Comparison of ENCODE assay signal across 9 cellular contexts in the genomic region with DNA sequence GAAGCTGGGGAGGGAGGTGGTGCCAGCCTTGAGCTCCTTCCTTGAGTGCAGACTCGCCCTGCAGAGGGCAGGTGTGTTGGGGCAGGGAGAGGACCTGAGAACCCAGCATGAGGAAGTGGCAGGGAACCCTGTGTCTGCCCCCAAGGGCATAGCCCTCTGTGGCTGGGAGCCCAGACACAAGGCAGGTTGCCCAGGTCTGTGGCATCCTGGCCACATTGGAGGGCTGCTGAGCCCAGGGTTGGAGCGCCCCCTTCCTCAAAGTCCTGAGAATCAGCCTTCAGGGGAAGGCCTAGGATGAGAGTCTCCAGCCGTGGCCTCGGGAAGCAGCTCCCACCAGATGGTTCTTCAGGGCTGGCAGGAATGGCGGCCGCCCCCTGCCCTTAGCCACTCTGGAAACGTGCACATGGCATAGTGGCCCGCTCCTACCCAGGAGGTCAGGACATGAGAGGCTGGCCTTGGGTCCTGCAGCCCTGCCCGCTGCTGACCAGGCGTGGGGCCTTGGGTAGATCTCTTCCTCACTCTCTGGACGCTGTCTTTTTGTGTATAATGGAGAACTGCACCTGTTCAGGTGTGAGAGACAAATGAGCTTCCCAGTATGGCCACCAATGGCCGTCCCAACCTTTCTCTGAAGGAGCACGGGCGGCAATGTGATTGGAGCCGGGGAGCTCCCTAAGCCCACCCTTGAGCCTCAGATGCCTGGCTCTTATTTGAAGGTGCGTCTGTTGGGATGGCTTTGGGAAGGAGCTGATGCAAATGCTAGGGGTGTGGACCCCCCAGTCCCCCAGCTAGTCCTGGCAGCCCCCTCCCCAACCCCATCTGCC. TPM values are rescaled to one million over a fixed set of nuclear protein-coding genes. Genes with fewer than 3 reads are reported as not detected.
DNase-seq lines count a peak whose midpoint lies in the region; ATAC-seq, FAIRE-seq and TF ChIP-seq lines count a peak whose summit lies in the region.
"Had no signal": no experiment of that assay in that cellular context is flagged by ENCODE, and none has a peak within 500 bp of the region (broad histone marks: within the 10 kb centered on the region; RNA-seq: fewer than 3 reads in every experiment).

No MANE protein-coding gene starts in this region.

- peak; percentile 43 for DNase-seq in activated CD4-positive, alpha-beta T cell treated with anti-CD3 and anti-CD28 coated beads for 36 hours
- DNase-seq in activated CD4-positive, alpha-beta T cell treated with anti-CD3 and anti-CD28 coated beads, Interleukin-2, amount 50 U/mL, for 4 hours, result no peak
- DNase-seq in NB4 (ENCODE audit: low read depth), result peak; percentile 42
- DNase-seq in choroid plexus epithelial cell (ENCODE audit: low read depth), result no peak
- peak; percentile 78 to 87 (median 82) for DNase-seq in pancreas
- no peak for DNase-seq in amygdala (lab: John Stamatoyannopoulos, UW)
- DNase-seq in uterus, result no peak
- DNase-seq in NCI-H510A (lab: John Stamatoyannopoulos, UW), result no peak

- 66 to 72% methylated on average over 16 of the region's 16 CpGs for WGBS in pancreas, 2 donors

- peak overlapping the region; percentile 48 to 57 (median 50) for H3K27ac ChIP-seq in pancreas
- no peak overlapping the region for H3K27ac ChIP-seq in uterus

- TF ChIP-seq CTCF in NB4 (IDR thresholded peaks at IDR 0.05; ENCODE audit: low read depth, low read length) (peak; percentile 25), choroid plexus epithelial cell (conservative IDR thresholded peaks at IDR 0.05; ENCODE audit: low read depth, low read length) (peak; percentile 25), pancreas (IDR thresholded peaks at IDR 0.05) (no peak), uterus (IDR thresholded peaks at IDR 0.05) (no peak)

- no peak overlapping the region for H3K4me3 Mint-ChIP-seq in activated CD4-positive, alpha-beta T cell treated with anti-CD3 and anti-CD28 coated beads for 36 hours

- no peaks in the 10 kb centered on the region for H3K9me3 Mint-ChIP-seq in activated CD4-positive, alpha-beta T cell treated with anti-CD3 and anti-CD28 coated beads for 36 hours (ENCODE audit: low read depth)

- no peaks in the 10 kb centered on the region for H3K9me3 ChIP-seq in pancreas
- H3K9me3 ChIP-seq in uterus, result no peaks in the 10 kb centered on the region

- no peak for ATAC-seq in activated CD4-positive, alpha-beta T cell treated with anti-CD3 and anti-CD28 coated beads for 36 hours
- ATAC-seq in pancreas, result peak; percentile 13 to 72 (median 46)

- FAIRE-seq in pancreas (lab: Jason Lieb, UNC), result no peak

- CTCF ChIA-PET in activated CD4-positive, alpha-beta T cell treated with anti-CD3 and anti-CD28 coated beads for 36 hours (lab: Charles Lee), result interaction anchor here (0.7 to 15.7 kb wide), 19 partner anchors 8 to 261 kb away, joined by 3 to 377 read pairs (median 6); a partner anchor contains a TSS

- H3K27me3 Mint-ChIP-seq in activated CD4-positive, alpha-beta T cell treated with anti-CD3 and anti-CD28 coated beads for 36 hours, result no peaks in the 10 kb centered on the region

- no peak overlapping the region for H3K4me3 ChIP-seq in NB4 (ENCODE audit: low read depth, low read length)
- no peak overlapping the region for H3K4me3 ChIP-seq in choroid plexus epithelial cell (ENCODE audit: low read depth, low read length)
- H3K4me3 ChIP-seq in pancreas, result no peak overlapping the region
- H3K4me3 ChIP-seq in uterus, result no peak overlapping the region
- H3K4me3 ChIP-seq: lung had no signal

- POLR2A ChIA-PET in activated CD4-positive, alpha-beta T cell treated with anti-CD3 and anti-CD28 coated beads for 36 hours (lab: Charles Lee), result interaction anchor here (1.0 to 3.6 kb wide), 6 partner anchors 11 to 30 kb away, joined by 4 to 16 read pairs (median 7); a partner anchor contains a TSS

- no peaks in the 10 kb centered on the region for H3K27me3 ChIP-seq in pancreas
- no peaks in the 10 kb centered on the region for H3K27me3 ChIP-seq in uterus

- no peak for TF ChIP-seq POLR2A in NB4 (IDR thresholded peaks at IDR 0.05; ENCODE audit: extremely low read depth, insufficient read length)
- no peak for TF ChIP-seq POLR2A in uterus (IDR thresholded peaks at IDR 0.05)

- intact Hi-C loops in activated CD4-positive, alpha-beta T cell treated with anti-CD3 and anti-CD28 coated beads for 36 hours (cut with DNase I, micrococcal nuclease), result loop anchor here in 1 of 2 experiments (5.0 kb wide), 1 partner anchor 163 kb away; a partner anchor contains a TSS
- intact Hi-C loops in pancreas (cut with DNase I), result loop anchor here in 1 of 3 donors (5.0 kb wide), 1 partner anchor 48 kb away; no protein-coding TSS in a partner anchor
- intact Hi-C loops in uterus (cut with DNase I; ENCODE audit: low total_unique reads), result no loop called here

- peaks cover 69% of the 10 kb centered on the region for H3K4me1 Mint-ChIP-seq in activated CD4-positive, alpha-beta T cell treated with anti-CD3 and anti-CD28 coated beads for 36 hours

- H3K36me3 ChIP-seq in pancreas (peaks cover 0 to 4% (median 0%) of the 10 kb centered on the region in 3 donors), uterus (no peaks in the 10 kb centered on the region)

- peaks cover 5 to 17% (median 10%) of the 10 kb centered on the region in 3 donors for H3K4me1 ChIP-seq in pancreas
- peaks cover 3 to 5% of the 10 kb centered on the region in 2 donors for H3K4me1 ChIP-seq in uterus

- H3K27ac Mint-ChIP-seq in activated CD4-positive, alpha-beta T cell treated with anti-CD3 and anti-CD28 coated beads for 36 hours, result peak overlapping the region; percentile 53

- H3K36me3 Mint-ChIP-seq in activated CD4-positive, alpha-beta T cell treated with anti-CD3 and anti-CD28 coated beads for 36 hours (ENCODE audit: low read depth), result peaks cover 8% of the 10 kb centered on the region

RNA-seq across cellular contexts. Expression of a gene that starts 4.5 kb away (rescaled TPM):
- under 1 TPM; 0.28 to 0.39 TPM for total RNA-seq in activated CD4-positive, alpha-beta T cell treated with anti-CD3 and anti-CD28 coated beads for 36 hours
- total RNA-seq in pancreas (10 to 100 TPM in 5 of 6 donors, 1 to 10 TPM in 1; 9.7 to 16.8 (median 12.7) TPM), uterus (1 to 10 TPM in 1 of 4 donors, under 1 TPM in 3; under 0.01 to 2.7 (median 0.30) TPM)
- 10 to 100 TPM; 11.6 to 23.8 TPM for polyA plus RNA-seq in pancreas

RNA-seq across cellular contexts. Expression of a gene that starts 29.4 kb away (rescaled TPM):
- 10 to 100 TPM; 71.0 to 73.6 TPM for total RNA-seq in activated CD4-positive, alpha-beta T cell treated with anti-CD3 and anti-CD28 coated beads for 36 hours
- total RNA-seq in pancreas (10 to 100 TPM; 13.8 to 22.1 (median 17.9) TPM), uterus (10 to 100 TPM in 3 of 4 donors, 1 to 10 TPM in 1; 3.5 to 78.7 (median 36.9) TPM)
- polyA plus RNA-seq in pancreas, result 10 to 100 TPM; 10.1 to 10.6 TPM

RNA-seq across cellular contexts. Expression of a gene that starts 38.6 kb away (rescaled TPM):
- total RNA-seq in activated CD4-positive, alpha-beta T cell treated with anti-CD3 and anti-CD28 coated beads for 36 hours, result 10 to 100 TPM; 34.8 to 38.5 TPM
- total RNA-seq in pancreas, result 10 to 100 TPM in 5 of 6 donors, 1 to 10 TPM in 1; 8.7 to 21.2 (median 12.6) TPM
- polyA plus RNA-seq in pancreas, result 10 to 100 TPM; 22.8 to 25.3 TPM
- 10 to 100 TPM in 2 of 4 donors, 1 to 10 TPM in 2; 3.8 to 26.2 (median 14.9) TPM for total RNA-seq in uterus

RNA-seq across cellular contexts. Expression of a gene that starts 46.0 kb away (rescaled TPM):
- 10 to 100 TPM; 54.0 to 57.3 TPM for total RNA-seq in activated CD4-positive, alpha-beta T cell treated with anti-CD3 and anti-CD28 coated beads for 36 hours
- total RNA-seq in pancreas (1 to 10 TPM; 6.1 to 8.6 (median 7.0) TPM), uterus (10 to 100 TPM; 10.2 to 49.1 (median 24.4) TPM)
- 10 to 100 TPM; 19.5 to 24.0 TPM for polyA plus RNA-seq in pancreas

Comparison
In these comparisons a context has a peak if more than half of its experiments do, and no peak if none do; other contexts are left out.
1. DNase-seq: peak in activated CD4-positive, alpha-beta T cell treated with anti-CD3 and anti-CD28 coated beads for 36 hours (single experiment), NB4 (single experiment) and pancreas (6 of 6); none in activated CD4-positive, alpha-beta T cell treated with anti-CD3 and anti-CD28 coated beads, Interleukin-2, amount 50 U/mL, for 4 hours (0 of 2), choroid plexus epithelial cell (single experiment), amygdala (0 of 56), uterus (0 of 2) and NCI-H510A (single experiment).
2. CTCF ChIP-seq: peak in NB4 (single experiment) and choroid plexus epithelial cell (single experiment); none in pancreas (0 of 4) and uterus (0 of 4).
3. H3K27ac ChIP-seq: peak in pancreas (4 of 4); none in uterus (0 of 2).